Comparison of ENCODE assay signal across 17 cellular contexts in genomic region chr20:50088022-50088421, GRCh38.
"Had no signal": no experiment of that assay in that cellular context is flagged by ENCODE, and none has a peak within 500 bp of the region (broad histone marks: within the 10 kb centered on the region; RNA-seq: fewer than 3 reads in every experiment).

No MANE protein-coding gene starts in this region.

- DNase-seq: activated B cell treated with CpG ODN at 0.5 μM for 24 hours; activated CD4-positive, alpha-beta T cell treated with anti-CD3 and anti-CD28 coated beads for 48 hours; activated CD8-positive, alpha-beta T cell treated with anti-CD3 and anti-CD28 coated beads for 36 hours; activated gamma-delta T cell; activated naive CD8-positive, alpha-beta T cell treated with anti-CD3 and anti-CD28 coated beads, Interleukin-2, amount 10 ng/mL, durations not matched to agents 7 days and 5 days; activated T-cell treated with anti-CD3 and anti-CD28 coated beads, Interleukin-2, amount 50 U/mL, for 48 hours; aorta; cerebellar nuclear complex; effector memory CD8-positive, alpha-beta T cell; left colon; mammary epithelial cell; naive B cell; pancreas; SW 1271; tibial artery had no signal

- H3K4me3 Mint-ChIP-seq: activated B cell treated with CpG ODN at 0.5 μM for 24 hours; activated CD8-positive, alpha-beta T cell treated with anti-CD3 and anti-CD28 coated beads for 36 hours; activated naive CD8-positive, alpha-beta T cell treated with anti-CD3 and anti-CD28 coated beads, Interleukin-2, amount 10 ng/mL, durations not matched to agents 7 days and 5 days; effector memory CD8-positive, alpha-beta T cell; stimulated activated effector memory CD8-positive, alpha-beta T cell treated with anti-CD3 and anti-CD28 coated beads, Interleukin-12 subunit alpha, Interleukin-12 subunit beta, amount 100 ng/mL, for 72 hours; T-helper 2 cell treated with Interferon-gamma antibody and Interleukin-4, amounts not matched to agents 5 μg/mL and 100 μg/mL, for 36 hours had no signal

- H3K9me3 Mint-ChIP-seq: activated B cell treated with CpG ODN at 0.5 μM for 24 hours; activated CD8-positive, alpha-beta T cell treated with anti-CD3 and anti-CD28 coated beads for 36 hours; activated naive CD8-positive, alpha-beta T cell treated with anti-CD3 and anti-CD28 coated beads, Interleukin-2, amount 10 ng/mL, durations not matched to agents 7 days and 5 days; effector memory CD8-positive, alpha-beta T cell; naive B cell; stimulated activated effector memory CD8-positive, alpha-beta T cell treated with anti-CD3 and anti-CD28 coated beads, Interleukin-12 subunit alpha, Interleukin-12 subunit beta, amount 100 ng/mL, for 72 hours; T-helper 2 cell treated with Interferon-gamma antibody and Interleukin-4, amounts not matched to agents 5 μg/mL and 100 μg/mL, for 36 hours had no signal

- H3K9me3 ChIP-seq: pancreas, tibial artery had no signal

- H3K27me3 Mint-ChIP-seq: activated B cell treated with CpG ODN at 0.5 μM for 24 hours; activated CD8-positive, alpha-beta T cell treated with anti-CD3 and anti-CD28 coated beads for 36 hours; activated naive CD8-positive, alpha-beta T cell treated with anti-CD3 and anti-CD28 coated beads, Interleukin-2, amount 10 ng/mL, durations not matched to agents 7 days and 5 days; effector memory CD8-positive, alpha-beta T cell; naive B cell had no signal

- H3K27ac Mint-ChIP-seq: activated B cell treated with CpG ODN at 0.5 μM for 24 hours; activated CD8-positive, alpha-beta T cell treated with anti-CD3 and anti-CD28 coated beads for 36 hours; activated naive CD8-positive, alpha-beta T cell treated with anti-CD3 and anti-CD28 coated beads, Interleukin-2, amount 10 ng/mL, durations not matched to agents 7 days and 5 days; stimulated activated effector memory CD8-positive, alpha-beta T cell treated with anti-CD3 and anti-CD28 coated beads, Interleukin-12 subunit alpha, Interleukin-12 subunit beta, amount 100 ng/mL, for 72 hours; T-helper 2 cell treated with Interferon-gamma antibody and Interleukin-4, amounts not matched to agents 5 μg/mL and 100 μg/mL, for 36 hours had no signal

- ATAC-seq: activated CD8-positive, alpha-beta T cell treated with anti-CD3 and anti-CD28 coated beads for 36 hours; effector memory CD8-positive, alpha-beta T cell; left colon; pancreas; stimulated activated effector memory CD8-positive, alpha-beta T cell treated with anti-CD3 and anti-CD28 coated beads, Interleukin-12 subunit alpha, Interleukin-12 subunit beta, amount 100 ng/mL, for 72 hours had no signal

- H3K27me3 ChIP-seq: pancreas, tibial artery had no signal

- H3K27ac ChIP-seq: pancreas, tibial artery had no signal

- H3K4me3 ChIP-seq: pancreas, tibial artery had no signal
